17 cellular contexts compared by ENCODE assay signal in genomic region chr7:4145576-4145975, GRCh38.
DNase-seq lines count a peak whose midpoint lies in the region; FAIRE-seq and TF ChIP-seq lines count a peak whose summit lies in the region.
"Had no signal": no experiment of that assay in that cellular context is flagged by ENCODE, and none has a peak within 500 bp of the region (broad histone marks: within the 10 kb centered on the region; RNA-seq: fewer than 3 reads in every experiment).

No MANE protein-coding gene starts in this region.

- TF ChIP-seq CTCF in WERI-Rb-1 (IDR thresholded peaks at IDR 0.05; ENCODE audit: low read depth, low read length) = no peak
- no peak for TF ChIP-seq CTCF in glutamatergic neuron (IDR thresholded peaks at IDR 0.05; ENCODE audit: partially characterized antibody, unreplicated experiment)
- TF ChIP-seq CTCF in neural progenitor cell (IDR thresholded peaks at IDR 0.05) = no peak

- H3K27ac ChIP-seq in WERI-Rb-1 = peak overlapping the region; percentile 29; the same call in 1 of the 2 replicates
- H3K27ac ChIP-seq in neural progenitor cell = no peak overlapping the region
- H3K27ac ChIP-seq: A549, HL-60 had no signal

- in situ Hi-C loops in HAP-1 (cut with MboI; ENCODE audit: low sequenced_read_pairs) = no loop called here

- H3K27me3 ChIP-seq in WERI-Rb-1 (ENCODE audit: insufficient read depth, low read depth, severe bottlenecking) (no peaks in the 10 kb centered on the region), neural progenitor cell (no peaks in the 10 kb centered on the region), HAP-1 (ENCODE audit: low read depth) (no peaks in the 10 kb centered on the region)
- H3K27me3 ChIP-seq: BE2C had no signal

- H3K4me3 Mint-ChIP-seq in glutamatergic neuron (ENCODE audit: unreplicated experiment) (peak overlapping the region; percentile 81), neural progenitor cell (no peak overlapping the region)
- no peak overlapping the region for H3K4me3 Mint-ChIP-seq in activated CD4-positive, alpha-beta memory T cell treated with anti-CD3 and anti-CD28 coated beads for 36 hours
- H3K4me3 Mint-ChIP-seq: CD8-positive, alpha-beta memory T cell had no signal

- H3K27me3 Mint-ChIP-seq in glutamatergic neuron (ENCODE audit: unreplicated experiment) (peaks cover 29% of the 10 kb centered on the region), neural progenitor cell (ENCODE audit: insufficient read depth, low read depth) (no peaks in the 10 kb centered on the region)
- H3K27me3 Mint-ChIP-seq in activated CD4-positive, alpha-beta memory T cell treated with anti-CD3 and anti-CD28 coated beads for 36 hours = peaks cover 13% of the 10 kb centered on the region

- intact Hi-C loops in activated CD4-positive, alpha-beta memory T cell treated with anti-CD3 and anti-CD28 coated beads for 36 hours (cut with micrococcal nuclease) = no loop called here

- H3K4me2 ChIP-seq in neural progenitor cell = peak overlapping the region; percentile 57
- H3K4me2 ChIP-seq: A549 had no signal

- H3K9me3 ChIP-seq in WERI-Rb-1 (ENCODE audit: severe bottlenecking) (no peaks in the 10 kb centered on the region), neural progenitor cell (ENCODE audit: low read depth) (no peaks in the 10 kb centered on the region), HAP-1 (no peaks in the 10 kb centered on the region)
- H3K9me3 ChIP-seq: A549, BE2C, Caco-2 had no signal

- POLR2A ChIA-PET in activated CD4-positive, alpha-beta memory T cell treated with anti-CD3 and anti-CD28 coated beads for 36 hours (lab: Charles Lee) = no interaction called here

- H3K4me1 Mint-ChIP-seq in glutamatergic neuron (ENCODE audit: low read depth, unreplicated experiment) = peaks cover 34% of the 10 kb centered on the region
- peaks cover 43% of the 10 kb centered on the region for H3K4me1 Mint-ChIP-seq in neural progenitor cell
- H3K4me1 Mint-ChIP-seq in activated CD4-positive, alpha-beta memory T cell treated with anti-CD3 and anti-CD28 coated beads for 36 hours (ENCODE audit: low read depth) = no peaks in the 10 kb centered on the region
- H3K4me1 Mint-ChIP-seq: CD8-positive, alpha-beta memory T cell had no signal

- no peak overlapping the region for H2AFZ ChIP-seq in neural progenitor cell (replicated peaks)

- H3K9me3 Mint-ChIP-seq in glutamatergic neuron (ENCODE audit: unreplicated experiment) (peaks cover 35% of the 10 kb centered on the region), neural progenitor cell (no peaks in the 10 kb centered on the region)
- H3K9me3 Mint-ChIP-seq in activated CD4-positive, alpha-beta memory T cell treated with anti-CD3 and anti-CD28 coated beads for 36 hours = no peaks in the 10 kb centered on the region

- peak; percentile 13 for FAIRE-seq in urothelium cell line (lab: Jason Lieb, UNC)
- FAIRE-seq: GM12892, GM19239 had no signal

- DNase-seq in WERI-Rb-1 (no peak), glutamatergic neuron (no peak), neural progenitor cell (ENCODE audit: low spot score) (no peak), urothelium cell line (ENCODE audit: low spot score) (no peak), HCEC 1CT (no peak), HAP-1 (ENCODE audit: low spot score in 2 of 2) (no peak)
- no peak for DNase-seq in activated CD4-positive, alpha-beta memory T cell treated with anti-CD3 and anti-CD28 coated beads for 36 hours
- DNase-seq in stimulated activated CD4-positive, alpha-beta T cell treated with anti-CD3 and anti-CD28 coated beads, Interleukin-4, amount 100 ng/mL, for 24 hours = no peak
- DNase-seq: Caco-2; CD8-positive, alpha-beta memory T cell; DND-41; GDM1 had no signal

- no peak overlapping the region for H3K9ac ChIP-seq in neural progenitor cell

- H3K4me1 ChIP-seq in neural progenitor cell (peaks cover 17% of the 10 kb centered on the region), HAP-1 (no peaks in the 10 kb centered on the region)
- H3K4me1 ChIP-seq: A549, BE2C, Caco-2 had no signal

- CTCF ChIA-PET in activated CD4-positive, alpha-beta memory T cell treated with anti-CD3 and anti-CD28 coated beads for 36 hours (lab: Charles Lee) = no interaction called here

- H4K20me1 ChIP-seq in neural progenitor cell (ENCODE audit: low read depth) = no peaks in the 10 kb centered on the region

- H3K36me3 ChIP-seq in WERI-Rb-1 = no peaks in the 10 kb centered on the region; the same call in 1 of the 2 replicates
- H3K36me3 ChIP-seq in neural progenitor cell = no peaks in the 10 kb centered on the region
- H3K36me3 ChIP-seq in HAP-1 (replicated peaks) = no peaks in the 10 kb centered on the region
- H3K36me3 ChIP-seq: BE2C had no signal

- H3K27ac Mint-ChIP-seq in glutamatergic neuron (ENCODE audit: unreplicated experiment) (peak overlapping the region; percentile 96), neural progenitor cell (no peak overlapping the region)
- H3K27ac Mint-ChIP-seq in activated CD4-positive, alpha-beta memory T cell treated with anti-CD3 and anti-CD28 coated beads for 36 hours = no peak overlapping the region
- H3K27ac Mint-ChIP-seq: CD8-positive, alpha-beta memory T cell had no signal

- H3K4me3 ChIP-seq in WERI-Rb-1 (ENCODE audit: low read depth, low read length) (no peak overlapping the region), neural progenitor cell (no peak overlapping the region), HAP-1 (no peak overlapping the region)
- H3K4me3 ChIP-seq: A549 had no signal

- H3K79me2 ChIP-seq in neural progenitor cell (ENCODE audit: low read depth) = no peaks in the 10 kb centered on the region

- H3F3A ChIP-seq in neural progenitor cell (ENCODE audit: low read depth) = no peaks in the 10 kb centered on the region

- H3K36me3 Mint-ChIP-seq in glutamatergic neuron (ENCODE audit: unreplicated experiment) (peaks cover 8% of the 10 kb centered on the region), neural progenitor cell (peaks cover 1% of the 10 kb centered on the region)
- no peaks in the 10 kb centered on the region for H3K36me3 Mint-ChIP-seq in activated CD4-positive, alpha-beta memory T cell treated with anti-CD3 and anti-CD28 coated beads for 36 hours
- H3K36me3 Mint-ChIP-seq: CD8-positive, alpha-beta memory T cell had no signal
